In genomic region chr2:178522950-178523595, GRCh38 we compare ENCODE assay signal across 1 cellular context.
TF ChIP-seq lines count a peak whose summit lies in the region.

No MANE protein-coding gene starts in this region.

TF ChIP-seq in H1, 55 proteins besides CTCF, POLR2A, EP300 and RAD21 (continued from another document):
- TF ChIP-seq SIX5 (IDR thresholded peaks at IDR 0.05; ENCODE audit: low read depth, low read length) (no peak), ZNF274 (IDR thresholded peaks at IDR 0.05; ENCODE audit: borderline replicate concordance, extremely low read depth, low read length) (no peak), CBX8 (IDR thresholded peaks at IDR 0.05; ENCODE audit: borderline replicate concordance, low read depth, low read length) (no peak), MAFK (IDR thresholded peaks at IDR 0.05; ENCODE audit: low read depth, low read length) (peak; percentile 58; the same call in 1 of the 2 replicates), CTBP2 (IDR thresholded peaks at IDR 0.05; ENCODE audit: borderline replicate concordance, insufficient read depth, insufficient read length, low read length) (no peak), JUND (IDR thresholded peaks at IDR 0.05; ENCODE audit: low read length) (peak; percentile 72; the same call in 1 of the 2 replicates), USF2 (IDR thresholded peaks at IDR 0.05; ENCODE audit: low read length) (no peak), TEAD4 (IDR thresholded peaks at IDR 0.05; ENCODE audit: low read depth, low read length) (no peak), SRF (IDR thresholded peaks at IDR 0.05; ENCODE audit: low read depth, low read length) (no peak), SP4 (IDR thresholded peaks at IDR 0.05; ENCODE audit: low read length) (no peak), KDM1A (IDR thresholded peaks at IDR 0.05; ENCODE audit: borderline replicate concordance, low read length) (no peak), HDAC2 (IDR thresholded peaks at IDR 0.05; ENCODE audit: borderline replicate concordance in 1 of 2, low read depth in 2 of 2, low read length in 2 of 2) (no peak), JUN (IDR thresholded peaks at IDR 0.05; ENCODE audit: low read depth, low read length) (no peak), POLR2AphosphoS5 (IDR thresholded peaks at IDR 0.05; ENCODE audit: low read depth, low read length) (peak; percentile 91), SP2 (IDR thresholded peaks at IDR 0.05; ENCODE audit: low read length) (no peak), TAF7 (optimal IDR thresholded peaks at IDR 0.05; ENCODE audit: borderline replicate concordance, low read depth, low read length) (no peak), POU5F1 (IDR thresholded peaks at IDR 0.05; ENCODE audit: low read depth, low read length) (no peak), TAF1 (IDR thresholded peaks at IDR 0.05; ENCODE audit: low read depth, low read length) (peak; percentile 87), CEBPB (IDR thresholded peaks at IDR 0.05; ENCODE audit: low read depth, low read length) (peak; percentile 53), BCL11A (IDR thresholded peaks at IDR 0.05; ENCODE audit: low read depth in 2 of 2, low read length in 2 of 2) (no peak), KDM5A (IDR thresholded peaks at IDR 0.05; ENCODE audit: low read length) (peak; percentile 33; the same call in 1 of the 2 replicates), GABPA (IDR thresholded peaks at IDR 0.05; ENCODE audit: borderline replicate concordance, insufficient read depth, low read length) (peak; percentile 86; the same call in 1 of the 2 replicates), BACH1 (IDR thresholded peaks at IDR 0.05; ENCODE audit: low read length) (0 out of 2 replicates have a peak, but pooled peaks have one; percentile 17), SAP30 (IDR thresholded peaks at IDR 0.05; ENCODE audit: insufficient read depth, insufficient replicate concordance, low read length) (peak; percentile 15), SP1 (IDR thresholded peaks at IDR 0.05; ENCODE audit: low read depth, low read length) (0 out of 2 replicates have a peak, but pooled peaks have one; percentile 32), SIRT6 (IDR thresholded peaks at IDR 0.05; ENCODE audit: low read length) (no peak), RXRA (IDR thresholded peaks at IDR 0.05; ENCODE audit: insufficient read depth, low read depth, low read length) (no peak), RNF2 (IDR thresholded peaks at IDR 0.05; ENCODE audit: borderline replicate concordance, low read depth, low read length, missing control alignments, poor library complexity, severe bottlenecking) (no peak), CHD2 (IDR thresholded peaks at IDR 0.05; ENCODE audit: low read length) (peak; percentile 59; the same call in 1 of the 2 replicates), RBBP5 (IDR thresholded peaks at IDR 0.05; ENCODE audit: borderline replicate concordance, low read depth, low read length) (0 out of 2 replicates have a peak, but pooled peaks have one; percentile 69), TBP (IDR thresholded peaks at IDR 0.05; ENCODE audit: low read depth, low read length) (peak; percentile 72), HDAC6 (IDR thresholded peaks at IDR 0.05; ENCODE audit: low read depth, low read length) (no peak), TCF12 (IDR thresholded peaks at IDR 0.05; ENCODE audit: low read depth, low read length) (no peak), NANOG (IDR thresholded peaks at IDR 0.05; ENCODE audit: insufficient read depth, low read depth, low read length, poor library complexity, severe bottlenecking) (no peak), CBX5 (IDR thresholded peaks at IDR 0.05; ENCODE audit: low read depth, low read length) (no peak), CHD7 (IDR thresholded peaks at IDR 0.05; ENCODE audit: insufficient replicate concordance, low read length) (no peak), FOSL1 (IDR thresholded peaks at IDR 0.05; ENCODE audit: insufficient read depth, low read depth, low read length) (no peak), E2F6 (IDR thresholded peaks at IDR 0.05) (peak; percentile 53; the same call in 1 of the 2 replicates), SIN3A (conservative IDR thresholded peaks at IDR 0.05 in 1 of 2, IDR thresholded peaks at IDR 0.05 in 1 of 2; ENCODE audit: low read depth in 1 of 2, low read length in 2 of 2) (0 out of 4 replicates have a peak, but pooled peaks have one; percentile 7 to 64), KDM4A (IDR thresholded peaks at IDR 0.05; ENCODE audit: low read depth, low read length, severe bottlenecking) (peak; percentile 60), RFX5 (IDR thresholded peaks at IDR 0.05; ENCODE audit: borderline replicate concordance, low read depth, low read length) (no peak), MAX (IDR thresholded peaks at IDR 0.05) (peak; percentile 84), EZH2 (IDR thresholded peaks at IDR 0.05; ENCODE audit: low read depth, low read length, severe bottlenecking) (no peak), PHF8 (conservative IDR thresholded peaks at IDR 0.05; ENCODE audit: low read depth, low read length) (peak; percentile 76), EGR1 (IDR thresholded peaks at IDR 0.05; ENCODE audit: borderline replicate concordance, low read depth, low read length) (no peak), SUZ12 (IDR thresholded peaks at IDR 0.05; ENCODE audit: low read length) (no peak), ATF2 (IDR thresholded peaks at IDR 0.05; ENCODE audit: low read length) (peak; percentile 78; the same call in 1 of the 2 replicates), NRF1 (IDR thresholded peaks at IDR 0.05; ENCODE audit: low read depth, low read length) (no peak), BRCA1 (IDR thresholded peaks at IDR 0.05; ENCODE audit: low read depth, low read length) (no peak), CREB1 (IDR thresholded peaks at IDR 0.05) (peak; percentile 94), ASH2L (IDR thresholded peaks at IDR 0.05; ENCODE audit: low read length) (peak; percentile 92), GTF2F1 (IDR thresholded peaks at IDR 0.05; ENCODE audit: borderline replicate concordance, low read depth, low read length) (0 out of 2 replicates have a peak, but pooled peaks have one; percentile 43), YY1 (IDR thresholded peaks at IDR 0.05; ENCODE audit: low read depth, low read length) (no peak), ATF3 (IDR thresholded peaks at IDR 0.05; ENCODE audit: insufficient read depth, low read depth, low read length) (no peak)
